In the genomic region with DNA sequence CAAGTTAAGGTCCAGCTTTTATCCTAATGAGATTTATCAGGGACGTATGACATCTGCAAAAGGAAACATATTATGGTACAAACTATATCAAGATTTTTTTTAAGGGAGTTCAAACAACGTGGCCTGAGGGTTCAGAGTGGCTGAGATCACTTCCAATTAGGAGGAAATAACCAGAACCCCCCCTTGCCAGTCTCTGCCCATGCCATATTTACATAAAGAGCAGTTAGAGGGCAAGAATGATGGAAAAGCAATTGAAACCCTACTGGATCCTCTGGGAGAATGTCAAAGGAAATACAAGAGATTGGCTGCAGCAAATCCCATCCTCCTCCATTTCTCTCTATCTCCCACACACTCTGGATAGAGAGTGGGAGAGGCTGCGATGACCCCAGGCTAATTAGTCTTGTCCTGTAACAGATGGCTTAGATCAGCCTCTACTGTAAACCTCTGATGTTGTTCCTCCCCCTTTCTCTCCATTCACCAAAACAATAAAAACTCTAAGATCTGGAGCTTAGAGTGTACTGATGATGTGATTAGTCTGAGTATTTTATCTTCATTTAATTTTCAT, we compare ENCODE assay signal across 25 cellular contexts.
"Had no signal": no experiment of that assay in that cellular context is flagged by ENCODE, and none has a peak within 500 bp of the region (broad histone marks: within the 10 kb centered on the region; RNA-seq: fewer than 3 reads in every experiment).

No MANE protein-coding gene starts in this region.

- H3K36me3 ChIP-seq: ascending aorta, colonic mucosa, gastrocnemius medialis, heart right ventricle, neutrophil, pancreas, right lobe of liver, stomach, thoracic aorta had no signal

- H3K27ac Mint-ChIP-seq: activated CD4-positive, alpha-beta memory T cell treated with anti-CD3 and anti-CD28 coated beads, Interleukin-2, amount 10 ng/mL, durations not matched to agents 7 days and 5 days; activated CD4-positive, alpha-beta T cell treated with anti-CD3 and anti-CD28 coated beads for 36 hours; activated CD8-positive, alpha-beta memory T cell treated with anti-CD3 and anti-CD28 coated beads, Interleukin-2, amount 10 ng/mL, durations not matched to agents 7 days and 5 days; activated naive CD4-positive, alpha-beta T cell treated with anti-CD3 and anti-CD28 coated beads for 36 hours; activated naive CD8-positive, alpha-beta T cell treated with anti-CD3 and anti-CD28 coated beads, Interleukin-2, amount 50 U/mL, for 24 hours; activated T-cell treated with anti-CD3 and anti-CD28 coated beads, Interleukin-2, amount 50 U/mL, for 24 hours; endodermal cell; memory B cell; naive thymus-derived CD8-positive, alpha-beta T cell; WTC11 had no signal

- H3K27ac ChIP-seq: ascending aorta, colonic mucosa, gastrocnemius medialis, heart right ventricle, neutrophil, pancreas, right lobe of liver, stomach, thoracic aorta had no signal

- ATAC-seq: activated CD4-positive, alpha-beta T cell treated with anti-CD3 and anti-CD28 coated beads for 36 hours; activated CD8-positive, alpha-beta memory T cell treated with anti-CD3 and anti-CD28 coated beads, Interleukin-2, amount 10 ng/mL, durations not matched to agents 7 days and 5 days; activated naive CD8-positive, alpha-beta T cell treated with anti-CD3 and anti-CD28 coated beads, Interleukin-2, amount 50 U/mL, for 24 hours; gastrocnemius medialis; heart right ventricle; left ventricle myocardium superior; mucosa of descending colon; naive thymus-derived CD8-positive, alpha-beta T cell; pancreas; right lobe of liver; WTC11 had no signal

- H3K4me3 ChIP-seq: ascending aorta, colonic mucosa, gastrocnemius medialis, heart right ventricle, mucosa of descending colon, pancreas, right lobe of liver, stomach, thoracic aorta had no signal

- H3K36me3 Mint-ChIP-seq: activated CD8-positive, alpha-beta memory T cell treated with anti-CD3 and anti-CD28 coated beads, Interleukin-2, amount 10 ng/mL, durations not matched to agents 7 days and 5 days had no signal

- H3K27me3 Mint-ChIP-seq: activated naive CD8-positive, alpha-beta T cell treated with anti-CD3 and anti-CD28 coated beads, Interleukin-2, amount 50 U/mL, for 24 hours; activated T-cell treated with anti-CD3 and anti-CD28 coated beads, Interleukin-2, amount 50 U/mL, for 24 hours had no signal

- H3K27me3 ChIP-seq: ascending aorta, colonic mucosa, gastrocnemius medialis, heart right ventricle, neutrophil, pancreas, right lobe of liver, stomach had no signal

- H3K4me1 Mint-ChIP-seq: activated CD4-positive, alpha-beta memory T cell treated with anti-CD3 and anti-CD28 coated beads, Interleukin-2, amount 10 ng/mL, durations not matched to agents 7 days and 5 days; activated CD4-positive, alpha-beta T cell treated with anti-CD3 and anti-CD28 coated beads for 36 hours; activated CD8-positive, alpha-beta memory T cell treated with anti-CD3 and anti-CD28 coated beads, Interleukin-2, amount 10 ng/mL, durations not matched to agents 7 days and 5 days; activated naive CD8-positive, alpha-beta T cell treated with anti-CD3 and anti-CD28 coated beads, Interleukin-2, amount 50 U/mL, for 24 hours; central memory CD8-positive, alpha-beta T cell; endodermal cell; memory B cell had no signal

- DNase-seq: activated CD4-positive, alpha-beta memory T cell treated with anti-CD3 and anti-CD28 coated beads, Interleukin-2, amount 10 ng/mL, durations not matched to agents 7 days and 5 days; activated CD8-positive, alpha-beta memory T cell treated with anti-CD3 and anti-CD28 coated beads, Interleukin-2, amount 10 ng/mL, durations not matched to agents 7 days and 5 days; activated naive CD4-positive, alpha-beta T cell treated with anti-CD3 and anti-CD28 coated beads for 36 hours; activated naive CD8-positive, alpha-beta T cell treated with anti-CD3 and anti-CD28 coated beads, Interleukin-2, amount 50 U/mL, for 24 hours; activated T-cell treated with anti-CD3 and anti-CD28 coated beads, Interleukin-2, amount 50 U/mL, for 24 hours; colonic mucosa; erythroblast; gastrocnemius medialis; heart right ventricle; left ventricle myocardium superior; mucosa of descending colon; naive thymus-derived CD8-positive, alpha-beta T cell; pancreas; right lobe of liver; small intestine; stimulated activated CD4-positive, alpha-beta T cell treated with anti-CD3 and anti-CD28 coated beads, Interleukin-4, amount 100 ng/mL, for 1 hour; stomach had no signal

- H3K4me3 Mint-ChIP-seq: activated CD4-positive, alpha-beta memory T cell treated with anti-CD3 and anti-CD28 coated beads, Interleukin-2, amount 10 ng/mL, durations not matched to agents 7 days and 5 days; activated CD4-positive, alpha-beta T cell treated with anti-CD3 and anti-CD28 coated beads for 36 hours; activated CD8-positive, alpha-beta memory T cell treated with anti-CD3 and anti-CD28 coated beads, Interleukin-2, amount 10 ng/mL, durations not matched to agents 7 days and 5 days; activated naive CD4-positive, alpha-beta T cell treated with anti-CD3 and anti-CD28 coated beads for 36 hours; activated naive CD8-positive, alpha-beta T cell treated with anti-CD3 and anti-CD28 coated beads, Interleukin-2, amount 50 U/mL, for 24 hours; activated T-cell treated with anti-CD3 and anti-CD28 coated beads, Interleukin-2, amount 50 U/mL, for 24 hours; central memory CD8-positive, alpha-beta T cell; endodermal cell; memory B cell; naive thymus-derived CD8-positive, alpha-beta T cell; WTC11 had no signal

- H3K9me3 ChIP-seq: ascending aorta, colonic mucosa, mucosa of descending colon, neutrophil, pancreas, right lobe of liver, thoracic aorta had no signal

- H3K4me1 ChIP-seq: ascending aorta, colonic mucosa, gastrocnemius medialis, pancreas, right lobe of liver had no signal
